1 cellular context compared by ENCODE assay signal in the genomic region with DNA sequence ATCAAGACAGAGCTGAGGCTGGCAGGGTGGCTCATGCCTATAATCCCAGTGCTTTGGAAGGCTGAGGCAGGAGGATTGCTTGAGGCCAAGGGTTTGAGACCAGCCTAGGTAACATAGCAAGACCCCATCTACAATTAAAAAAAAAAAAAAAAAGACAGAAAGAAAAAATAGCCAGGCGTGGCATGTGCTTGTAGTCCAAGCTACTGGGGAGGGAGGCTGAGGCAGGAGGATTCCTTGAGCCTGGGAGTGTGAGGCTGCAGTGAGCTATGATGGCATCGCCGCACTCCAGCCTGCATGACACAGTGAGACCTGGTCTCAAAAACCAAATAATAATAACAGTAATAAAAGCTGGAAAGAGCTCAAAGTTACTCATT.
TF ChIP-seq lines count a peak whose summit lies in the region.

No MANE protein-coding gene starts in this region.

TF ChIP-seq in HepG2, 621 proteins besides CTCF, POLR2A, EP300 and RAD21:
- TF ChIP-seq ISL2 (CRISPR knock-in tag; IDR thresholded peaks at IDR 0.05) (no peak), ZBTB26 (CRISPR knock-in tag; IDR thresholded peaks at IDR 0.05; ENCODE audit: borderline replicate concordance) (no peak), RBM22 (optimal IDR thresholded peaks at IDR 0.05; ENCODE audit: low read length) (peak; percentile 47), SP4 (CRISPR knock-in tag; IDR thresholded peaks at IDR 0.05) (no peak), ZNF614 (CRISPR knock-in tag; IDR thresholded peaks at IDR 0.05; ENCODE audit: borderline replicate concordance) (no peak)
